13 cellular contexts compared by ENCODE assay signal in the genomic region with DNA sequence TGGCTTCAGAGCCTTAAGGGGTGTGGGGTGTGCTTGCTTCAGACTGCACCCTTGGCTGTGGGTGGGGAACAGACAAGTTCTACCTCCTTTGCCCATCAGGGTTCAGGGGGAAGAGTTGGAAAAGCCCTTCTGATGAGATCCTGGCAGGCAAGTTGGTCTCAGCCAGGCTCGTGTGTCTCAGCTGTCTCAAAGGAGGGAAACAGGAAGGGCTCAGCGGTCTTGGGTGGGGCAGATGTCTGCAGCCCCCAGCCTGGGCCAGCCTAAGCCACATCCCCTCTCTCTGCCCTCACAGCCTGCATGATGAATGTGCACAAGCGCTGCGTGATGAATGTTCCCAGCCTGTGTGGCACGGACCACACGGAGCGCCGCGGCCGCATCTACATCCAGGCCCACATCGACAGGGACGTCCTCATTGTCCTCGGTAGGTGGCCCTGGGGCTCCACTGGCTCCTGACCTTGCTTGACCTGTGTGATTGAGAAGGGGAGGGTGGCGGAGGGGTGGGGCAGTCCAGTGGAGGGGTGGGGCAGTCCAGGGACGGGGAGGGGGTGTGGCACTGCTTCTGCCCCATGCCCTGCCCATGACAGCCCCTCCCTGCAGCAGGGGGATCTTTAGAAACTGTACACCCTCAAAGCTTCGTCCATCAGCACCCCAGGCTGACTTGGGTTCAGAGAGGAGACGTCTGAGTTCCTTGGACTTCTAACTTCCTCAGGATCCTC.
DNase-seq lines count a peak whose midpoint lies in the region; ATAC-seq and TF ChIP-seq lines count a peak whose summit lies in the region.
"Had no signal": no experiment of that assay in that cellular context is flagged by ENCODE, and none has a peak within 500 bp of the region (broad histone marks: within the 10 kb centered on the region; RNA-seq: fewer than 3 reads in every experiment).

No MANE protein-coding gene starts in this region.

- no peaks in the 10 kb centered on the region for H3K9me3 ChIP-seq in CD8-positive, alpha-beta T cell (ENCODE audit: low read length)
- no peaks in the 10 kb centered on the region for H3K9me3 ChIP-seq in SK-N-MC (ENCODE audit: low read depth, low read length)
- no peaks in the 10 kb centered on the region for H3K9me3 ChIP-seq in naive thymus-derived CD4-positive, alpha-beta T cell (ENCODE audit: control insufficient read depth in 2 of 3, low read length in 3 of 3)

- H3K4me3 ChIP-seq in CD8-positive, alpha-beta T cell (ENCODE audit: low read depth, low read length): peak overlapping the region; percentile 38
- H3K4me3 ChIP-seq in SK-N-MC: peak overlapping the region; percentile 63; the same call in 1 of the 2 replicates
- peak overlapping the region; percentile 5 for H3K4me3 ChIP-seq in naive thymus-derived CD4-positive, alpha-beta T cell (ENCODE audit: low read length)

- TF ChIP-seq CTCF in CD8-positive, alpha-beta T cell (IDR thresholded peaks at IDR 0.05): no peak
- TF ChIP-seq CTCF in glutamatergic neuron (IDR thresholded peaks at IDR 0.05; ENCODE audit: partially characterized antibody, unreplicated experiment): no peak

- peak in 6 of 7 experiments; percentile 35 to 79 (median 44) for DNase-seq in CD8-positive, alpha-beta T cell
- DNase-seq in SK-N-MC (ENCODE audit: low read depth, low spot score) (no peak), activated T-helper 1 cell treated with Interleukin-2 at 50 U/mL for 16 hours (ENCODE audit: low read depth) (peak; percentile 9), NCI-H1105 treated with DMSO at 0.1 percent for 48 hours (lab: John Stamatoyannopoulos, UW) (no peak), left ventricle myocardium superior (no peak), glutamatergic neuron (no peak)
- peak in 6 of 9 donors; percentile 4 to 53 (median 15) for DNase-seq in naive thymus-derived CD4-positive, alpha-beta T cell
- DNase-seq: COR-L47; hypothalamus; NCI-H1417 treated with DMSO at 0.1 percent for 48 hours; NK-92 treated with Interleukin-12 subunit alpha and Interleukin-12 subunit beta, amount 100 ng/mL, for 24 hours; posterior cingulate gyrus had no signal

- H3K27me3 ChIP-seq in CD8-positive, alpha-beta T cell (ENCODE audit: insufficient read depth, low read length): no peaks in the 10 kb centered on the region
- H3K27me3 ChIP-seq in naive thymus-derived CD4-positive, alpha-beta T cell (ENCODE audit: control insufficient read depth in 2 of 2, insufficient read depth in 2 of 2, low read length in 2 of 2): no peaks in the 10 kb centered on the region

- peaks cover 58% of the 10 kb centered on the region for H3K4me1 Mint-ChIP-seq in CD8-positive, alpha-beta T cell (ENCODE audit: low read depth)
- H3K4me1 Mint-ChIP-seq in naive thymus-derived CD4-positive, alpha-beta T cell: peaks cover 27 to 63% (median 54%) of the 10 kb centered on the region in 7 donors
- H3K4me1 Mint-ChIP-seq in glutamatergic neuron (ENCODE audit: low read depth, unreplicated experiment): no peaks in the 10 kb centered on the region

- H3K9ac ChIP-seq in SK-N-MC (ENCODE audit: insufficient read length): peak overlapping the region; percentile 71

- POLR2A ChIA-PET in CD8-positive, alpha-beta T cell (lab: Charles Lee): interaction anchor here (1.2 to 2.0 kb wide), 3 partner anchors 10 to 156 kb away, joined by 4 to 9 read pairs (median 5); no protein-coding TSS in a partner anchor
- POLR2A ChIA-PET in naive thymus-derived CD4-positive, alpha-beta T cell (lab: Charles Lee): interaction anchor here (0.6 to 1.7 kb wide), 3 partner anchors 162 to 232 kb away, joined by 3 to 6 read pairs (median 3); no protein-coding TSS in a partner anchor

- peak overlapping the region; percentile 78 for H3K4me3 Mint-ChIP-seq in CD8-positive, alpha-beta T cell
- H3K4me3 Mint-ChIP-seq in naive thymus-derived CD4-positive, alpha-beta T cell: peak overlapping the region in 8 of 10 donors; percentile 21 to 92 (median 49)
- no peak overlapping the region for H3K4me3 Mint-ChIP-seq in glutamatergic neuron (ENCODE audit: unreplicated experiment)

- CTCF ChIA-PET in CD8-positive, alpha-beta T cell (lab: Charles Lee): interaction anchor here (0.9 to 8.8 kb wide), 17 partner anchors 8 to 356 kb away, joined by 3 to 243 read pairs (median 9); no protein-coding TSS in a partner anchor
- CTCF ChIA-PET in naive thymus-derived CD4-positive, alpha-beta T cell (lab: Charles Lee): interaction anchor here (0.7 to 9.2 kb wide), 13 partner anchors 10 to 243 kb away, joined by 3 to 138 read pairs (median 4); no protein-coding TSS in a partner anchor

- H3K36me3 ChIP-seq in CD8-positive, alpha-beta T cell (ENCODE audit: insufficient read depth, low read length): no peaks in the 10 kb centered on the region
- peaks cover 60% of the 10 kb centered on the region for H3K36me3 ChIP-seq in SK-N-MC (ENCODE audit: insufficient read depth, low read length)
- H3K36me3 ChIP-seq in naive thymus-derived CD4-positive, alpha-beta T cell (ENCODE audit: control insufficient read depth in 2 of 3, insufficient read depth in 3 of 3, low read length in 3 of 3): peaks cover 0 to 37% (median 5%) of the 10 kb centered on the region in 3 experiments

- H3K27me3 Mint-ChIP-seq in CD8-positive, alpha-beta T cell (ENCODE audit: low read depth): no peaks in the 10 kb centered on the region
- no peaks in the 10 kb centered on the region for H3K27me3 Mint-ChIP-seq in naive thymus-derived CD4-positive, alpha-beta T cell
- peaks cover 3% of the 10 kb centered on the region for H3K27me3 Mint-ChIP-seq in glutamatergic neuron (ENCODE audit: unreplicated experiment)

- peaks cover 55% of the 10 kb centered on the region for H3K36me3 Mint-ChIP-seq in CD8-positive, alpha-beta T cell
- H3K36me3 Mint-ChIP-seq in naive thymus-derived CD4-positive, alpha-beta T cell: peaks cover 12 to 44% (median 40%) of the 10 kb centered on the region in 5 donors
- no peaks in the 10 kb centered on the region for H3K36me3 Mint-ChIP-seq in glutamatergic neuron (ENCODE audit: unreplicated experiment)

- peak overlapping the region; percentile 80 for H3K27ac Mint-ChIP-seq in CD8-positive, alpha-beta T cell
- peak overlapping the region; percentile 38 to 92 (median 69) for H3K27ac Mint-ChIP-seq in naive thymus-derived CD4-positive, alpha-beta T cell
- no peak overlapping the region for H3K27ac Mint-ChIP-seq in glutamatergic neuron (ENCODE audit: unreplicated experiment)

- H3K4me1 ChIP-seq in CD8-positive, alpha-beta T cell (ENCODE audit: insufficient read depth, low read length): peaks cover 62% of the 10 kb centered on the region
- peaks cover 14 to 42% of the 10 kb centered on the region in 2 donors for H3K4me1 ChIP-seq in naive thymus-derived CD4-positive, alpha-beta T cell (ENCODE audit: control insufficient read depth in 2 of 2, insufficient read depth in 2 of 2, low read length in 2 of 2)

- peak; percentile 74 for ATAC-seq in CD8-positive, alpha-beta T cell
- ATAC-seq in naive thymus-derived CD4-positive, alpha-beta T cell: peak; percentile 91
- ATAC-seq in HG03175 (IDR thresholded peaks at IDR 0.05; ENCODE audit: unreplicated experiment) (no peak), left ventricle myocardium superior (no peak)

- intact Hi-C loops in CD8-positive, alpha-beta T cell (cut with DNase I, micrococcal nuclease): no loop called here
- intact Hi-C loops in naive thymus-derived CD4-positive, alpha-beta T cell (cut with micrococcal nuclease): loop anchor here in 1 of 2 donors (1.0 kb wide), 1 partner anchor 21 kb away; no protein-coding TSS in a partner anchor
- intact Hi-C loops in left ventricle myocardium superior (cut with micrococcal nuclease): loop anchor here (10.0 kb wide), 1 partner anchor 230 kb away; no protein-coding TSS in a partner anchor

- H3K27ac ChIP-seq in CD8-positive, alpha-beta T cell (ENCODE audit: low read depth, low read length): no peak overlapping the region
- H3K27ac ChIP-seq in SK-N-MC: peak overlapping the region; percentile 98
- H3K27ac ChIP-seq in naive thymus-derived CD4-positive, alpha-beta T cell (ENCODE audit: low read depth, low read length): peak overlapping the region; percentile 10

- peaks cover 2% of the 10 kb centered on the region for H3K9me3 Mint-ChIP-seq in CD8-positive, alpha-beta T cell
- H3K9me3 Mint-ChIP-seq in naive thymus-derived CD4-positive, alpha-beta T cell: peaks cover 0 to 6% (median 0%) of the 10 kb centered on the region in 11 donors
- peaks cover 4% of the 10 kb centered on the region for H3K9me3 Mint-ChIP-seq in glutamatergic neuron (ENCODE audit: unreplicated experiment)

Comparison
In these comparisons a context has a peak if more than half of its experiments do, and no peak if none do; other contexts are left out.
1. ATAC-seq: peak in CD8-positive, alpha-beta T cell (single experiment) and naive thymus-derived CD4-positive, alpha-beta T cell (single experiment); none in HG03175 (single experiment) and left ventricle myocardium superior (single experiment).
2. DNase-seq: peak in CD8-positive, alpha-beta T cell (6 of 7), activated T-helper 1 cell treated with Interleukin-2 at 50 U/mL for 16 hours (single experiment) and naive thymus-derived CD4-positive, alpha-beta T cell (6 of 9); none in SK-N-MC (single experiment), NCI-H1105 treated with DMSO at 0.1 percent for 48 hours (single experiment), left ventricle myocardium superior (single experiment) and glutamatergic neuron (single experiment).
3. H3K4me3 ChIP-seq: peak in every context shown above with its lines; median percentile 63 in SK-N-MC; 38 in CD8-positive, alpha-beta T cell; 5 in naive thymus-derived CD4-positive, alpha-beta T cell.